1 cellular context compared by ENCODE assay signal in the genomic region with DNA sequence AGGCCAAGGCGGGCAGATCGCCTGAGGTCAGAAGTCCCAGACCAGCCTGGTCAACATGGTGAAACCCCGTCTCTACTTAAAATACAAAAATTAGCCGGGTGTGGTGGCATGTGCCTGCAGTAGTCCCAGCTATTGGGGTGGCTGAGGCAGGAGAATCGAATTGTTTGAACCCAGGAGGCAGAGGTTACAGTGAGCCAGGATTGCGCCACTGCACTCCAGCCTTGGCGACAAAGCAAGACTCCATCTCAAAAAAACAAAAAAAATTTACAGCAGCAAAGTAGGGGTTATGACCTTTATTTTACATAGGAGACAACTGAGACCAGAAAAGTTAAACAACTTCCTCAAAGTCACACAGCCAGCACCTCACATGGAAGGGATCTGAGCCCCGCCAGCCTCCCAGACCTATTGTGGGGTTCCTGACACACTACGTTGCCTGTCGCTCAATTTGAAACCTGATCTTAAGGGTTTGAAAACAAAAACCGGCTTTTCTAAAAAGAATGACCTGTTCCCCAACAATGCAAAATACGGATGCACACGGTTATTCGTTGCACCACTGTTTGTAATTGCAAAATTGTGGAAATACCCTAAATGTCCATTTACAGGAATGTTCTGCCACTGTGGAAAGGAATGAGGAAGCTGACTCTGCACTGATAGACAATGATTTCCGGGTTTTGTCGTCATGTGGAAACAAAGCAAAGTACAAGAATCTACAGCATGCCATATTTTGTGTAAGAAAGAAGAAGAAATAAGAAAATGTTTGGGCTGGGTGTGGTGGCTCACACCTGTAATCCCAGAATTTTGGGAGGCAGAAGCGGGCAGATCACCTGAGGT.
TF ChIP-seq lines count a peak whose summit lies in the region.

No MANE protein-coding gene starts in this region.

TF ChIP-seq in HepG2, 621 proteins besides CTCF, POLR2A, EP300 and RAD21 (continued from another document and continues in another):
- TF ChIP-seq ZNF644 (CRISPR knock-in tag; IDR thresholded peaks at IDR 0.05; ENCODE audit: low read depth): peak; percentile 32; the same call in 1 of the 2 replicates
- peak; percentile 48; the same call in 1 of the 2 replicates for TF ChIP-seq MEIS2 (CRISPR knock-in tag; IDR thresholded peaks at IDR 0.05)
- no peak for TF ChIP-seq NR3C1 (CRISPR knock-in tag; IDR thresholded peaks at IDR 0.05)
- no peak for TF ChIP-seq LBX2 (CRISPR knock-in tag; IDR thresholded peaks at IDR 0.05; ENCODE audit: borderline replicate concordance)
- no peak for TF ChIP-seq ZNF33B (CRISPR knock-in tag; IDR thresholded peaks at IDR 0.05)
- TF ChIP-seq SMAD3 (CRISPR knock-in tag; IDR thresholded peaks at IDR 0.05): peak; percentile 87
- TF ChIP-seq RAD51 (IDR thresholded peaks at IDR 0.05; ENCODE audit: borderline replicate concordance): no peak; the same call in 1 of the 2 replicates
- no peak for TF ChIP-seq SMARCC2 (IDR thresholded peaks at IDR 0.05)
- no peak for TF ChIP-seq ZNF280D (CRISPR knock-in tag; IDR thresholded peaks at IDR 0.05)
- TF ChIP-seq RNF2 (conservative IDR thresholded peaks at IDR 0.05; ENCODE audit: low read depth): no peak
- TF ChIP-seq BRD4 (CRISPR knock-in tag; IDR thresholded peaks at IDR 0.05): peak; percentile 42; the same call in 1 of the 2 replicates
- TF ChIP-seq, protein P1, sequence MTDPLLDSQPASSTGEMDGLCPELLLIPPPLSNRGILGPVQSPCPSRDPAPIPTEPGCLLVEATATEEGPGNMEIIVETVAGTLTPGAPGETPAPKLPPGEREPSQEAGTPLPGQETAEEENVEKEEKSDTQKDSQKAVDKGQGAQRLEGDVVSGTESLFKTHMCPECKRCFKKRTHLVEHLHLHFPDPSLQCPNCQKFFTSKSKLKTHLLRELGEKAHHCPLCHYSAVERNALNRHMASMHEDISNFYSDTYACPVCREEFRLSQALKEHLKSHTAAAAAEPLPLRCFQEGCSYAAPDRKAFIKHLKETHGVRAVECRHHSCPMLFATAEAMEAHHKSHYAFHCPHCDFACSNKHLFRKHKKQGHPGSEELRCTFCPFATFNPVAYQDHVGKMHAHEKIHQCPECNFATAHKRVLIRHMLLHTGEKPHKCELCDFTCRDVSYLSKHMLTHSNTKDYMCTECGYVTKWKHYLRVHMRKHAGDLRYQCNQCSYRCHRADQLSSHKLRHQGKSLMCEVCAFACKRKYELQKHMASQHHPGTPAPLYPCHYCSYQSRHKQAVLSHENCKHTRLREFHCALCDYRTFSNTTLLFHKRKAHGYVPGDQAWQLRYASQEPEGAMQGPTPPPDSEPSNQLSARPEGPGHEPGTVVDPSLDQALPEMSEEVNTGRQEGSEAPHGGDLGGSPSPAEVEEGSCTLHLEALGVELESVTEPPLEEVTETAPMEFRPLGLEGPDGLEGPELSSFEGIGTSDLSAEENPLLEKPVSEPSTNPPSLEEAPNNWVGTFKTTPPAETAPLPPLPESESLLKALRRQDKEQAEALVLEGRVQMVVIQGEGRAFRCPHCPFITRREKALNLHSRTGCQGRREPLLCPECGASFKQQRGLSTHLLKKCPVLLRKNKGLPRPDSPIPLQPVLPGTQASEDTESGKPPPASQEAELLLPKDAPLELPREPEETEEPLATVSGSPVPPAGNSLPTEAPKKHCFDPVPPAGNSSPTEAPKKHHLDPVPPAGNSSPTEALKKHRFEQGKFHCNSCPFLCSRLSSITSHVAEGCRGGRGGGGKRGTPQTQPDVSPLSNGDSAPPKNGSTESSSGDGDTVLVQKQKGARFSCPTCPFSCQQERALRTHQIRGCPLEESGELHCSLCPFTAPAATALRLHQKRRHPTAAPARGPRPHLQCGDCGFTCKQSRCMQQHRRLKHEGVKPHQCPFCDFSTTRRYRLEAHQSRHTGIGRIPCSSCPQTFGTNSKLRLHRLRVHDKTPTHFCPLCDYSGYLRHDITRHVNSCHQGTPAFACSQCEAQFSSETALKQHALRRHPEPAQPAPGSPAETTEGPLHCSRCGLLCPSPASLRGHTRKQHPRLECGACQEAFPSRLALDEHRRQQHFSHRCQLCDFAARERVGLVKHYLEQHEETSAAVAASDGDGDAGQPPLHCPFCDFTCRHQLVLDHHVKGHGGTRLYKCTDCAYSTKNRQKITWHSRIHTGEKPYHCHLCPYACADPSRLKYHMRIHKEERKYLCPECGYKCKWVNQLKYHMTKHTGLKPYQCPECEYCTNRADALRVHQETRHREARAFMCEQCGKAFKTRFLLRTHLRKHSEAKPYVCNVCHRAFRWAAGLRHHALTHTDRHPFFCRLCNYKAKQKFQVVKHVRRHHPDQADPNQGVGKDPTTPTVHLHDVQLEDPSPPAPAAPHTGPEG (CRISPR knock-in tag; IDR thresholded peaks at IDR 0.05): no peak
- TF ChIP-seq ZNF546 (CRISPR knock-in tag; conservative IDR thresholded peaks at IDR 0.05): peak; percentile 70; the same call in 1 of the 2 replicates
- TF ChIP-seq CENPT (CRISPR knock-in tag; IDR thresholded peaks at IDR 0.05; ENCODE audit: low read depth): no peak
- TF ChIP-seq PHF8 (CRISPR knock-in tag; IDR thresholded peaks at IDR 0.05): no peak; the same call in 1 of the 2 replicates
- no peak for TF ChIP-seq ZNF432 (CRISPR knock-in tag; IDR thresholded peaks at IDR 0.05; ENCODE audit: borderline replicate concordance)
- peak; percentile 30; the same call in 1 of the 2 replicates for TF ChIP-seq ZNF580 (CRISPR knock-in tag; IDR thresholded peaks at IDR 0.05; ENCODE audit: borderline replicate concordance, low read depth)
- peak; percentile 86; the same call in 1 of the 2 replicates for TF ChIP-seq ELF4 (CRISPR knock-in tag; IDR thresholded peaks at IDR 0.05; ENCODE audit: borderline replicate concordance)
- no peak for TF ChIP-seq HNRNPUL1 (IDR thresholded peaks at IDR 0.05; ENCODE audit: low read depth, low read length)
- no peak for TF ChIP-seq FOXM1 (CRISPR knock-in tag; IDR thresholded peaks at IDR 0.05)
- no peak; the same call in 1 of the 2 replicates for TF ChIP-seq SMC3 (IDR thresholded peaks at IDR 0.05; ENCODE audit: low read length)
- TF ChIP-seq, protein P2, sequence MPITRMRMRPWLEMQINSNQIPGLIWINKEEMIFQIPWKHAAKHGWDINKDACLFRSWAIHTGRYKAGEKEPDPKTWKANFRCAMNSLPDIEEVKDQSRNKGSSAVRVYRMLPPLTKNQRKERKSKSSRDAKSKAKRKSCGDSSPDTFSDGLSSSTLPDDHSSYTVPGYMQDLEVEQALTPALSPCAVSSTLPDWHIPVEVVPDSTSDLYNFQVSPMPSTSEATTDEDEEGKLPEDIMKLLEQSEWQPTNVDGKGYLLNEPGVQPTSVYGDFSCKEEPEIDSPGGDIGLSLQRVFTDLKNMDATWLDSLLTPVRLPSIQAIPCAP (CRISPR knock-in tag; IDR thresholded peaks at IDR 0.05; ENCODE audit: low read depth): no peak
- no peak for TF ChIP-seq KMT2B (CRISPR knock-in tag; IDR thresholded peaks at IDR 0.05)
- TF ChIP-seq ZBTB43 (CRISPR knock-in tag; conservative IDR thresholded peaks at IDR 0.05): peak; percentile 74; the same call in 1 of the 2 replicates
- TF ChIP-seq CBX5 (CRISPR knock-in tag; IDR thresholded peaks at IDR 0.05; ENCODE audit: borderline replicate concordance): peak; percentile 13; the same call in 1 of the 2 replicates
- TF ChIP-seq, protein P3, sequence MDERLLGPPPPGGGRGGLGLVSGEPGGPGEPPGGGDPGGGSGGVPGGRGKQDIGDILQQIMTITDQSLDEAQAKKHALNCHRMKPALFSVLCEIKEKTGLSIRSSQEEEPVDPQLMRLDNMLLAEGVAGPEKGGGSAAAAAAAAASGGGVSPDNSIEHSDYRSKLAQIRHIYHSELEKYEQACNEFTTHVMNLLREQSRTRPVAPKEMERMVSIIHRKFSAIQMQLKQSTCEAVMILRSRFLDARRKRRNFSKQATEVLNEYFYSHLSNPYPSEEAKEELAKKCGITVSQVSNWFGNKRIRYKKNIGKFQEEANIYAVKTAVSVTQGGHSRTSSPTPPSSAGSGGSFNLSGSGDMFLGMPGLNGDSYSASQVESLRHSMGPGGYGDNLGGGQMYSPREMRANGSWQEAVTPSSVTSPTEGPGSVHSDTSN (CRISPR knock-in tag; IDR thresholded peaks at IDR 0.05): peak; percentile 70
- TF ChIP-seq ZNF788 (CRISPR knock-in tag; IDR thresholded peaks at IDR 0.05; ENCODE audit: borderline replicate concordance): no peak
- TF ChIP-seq ZNF484 (CRISPR knock-in tag; IDR thresholded peaks at IDR 0.05; ENCODE audit: borderline replicate concordance, low read depth): no peak
- no peak for TF ChIP-seq ZNF143 (CRISPR knock-in tag; IDR thresholded peaks at IDR 0.05)
- no peak for TF ChIP-seq MTF2 (CRISPR knock-in tag; IDR thresholded peaks at IDR 0.05; ENCODE audit: borderline replicate concordance)
- TF ChIP-seq, protein P4, sequence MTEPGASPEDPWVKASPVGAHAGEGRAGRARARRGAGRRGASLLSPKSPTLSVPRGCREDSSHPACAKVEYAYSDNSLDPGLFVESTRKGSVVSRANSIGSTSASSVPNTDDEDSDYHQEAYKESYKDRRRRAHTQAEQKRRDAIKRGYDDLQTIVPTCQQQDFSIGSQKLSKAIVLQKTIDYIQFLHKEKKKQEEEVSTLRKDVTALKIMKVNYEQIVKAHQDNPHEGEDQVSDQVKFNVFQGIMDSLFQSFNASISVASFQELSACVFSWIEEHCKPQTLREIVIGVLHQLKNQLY (CRISPR knock-in tag; IDR thresholded peaks at IDR 0.05): no peak
- no peak for TF ChIP-seq ZNF883 (CRISPR knock-in tag; IDR thresholded peaks at IDR 0.05; ENCODE audit: not compliant biosample characterization)
- peak; percentile 60; the same call in 1 of the 2 replicates for TF ChIP-seq PHF21A (CRISPR knock-in tag; IDR thresholded peaks at IDR 0.05)
- no peak for TF ChIP-seq ZNF138 (CRISPR knock-in tag; IDR thresholded peaks at IDR 0.05; ENCODE audit: low read depth)
- no peak for TF ChIP-seq ZNF607 (CRISPR knock-in tag; IDR thresholded peaks at IDR 0.05; ENCODE audit: borderline replicate concordance)
- TF ChIP-seq TBX2 (CRISPR knock-in tag; IDR thresholded peaks at IDR 0.05; ENCODE audit: borderline replicate concordance): no peak; the same call in none of the 2 replicates
- 0 out of 2 replicates have a peak, but pooled peaks have one; percentile 40 for TF ChIP-seq E2F2 (CRISPR knock-in tag; IDR thresholded peaks at IDR 0.05; ENCODE audit: borderline replicate concordance)
- TF ChIP-seq NFE2 (CRISPR knock-in tag; IDR thresholded peaks at IDR 0.05): no peak
- no peak for TF ChIP-seq ZNF761 (CRISPR knock-in tag; conservative IDR thresholded peaks at IDR 0.05)
- TF ChIP-seq MAZ (IDR thresholded peaks at IDR 0.05; ENCODE audit: borderline replicate concordance, low read depth, low read length): no peak
- TF ChIP-seq MAZ (CRISPR knock-in tag; IDR thresholded peaks at IDR 0.05; ENCODE audit: low read depth): 0 out of 2 replicates have a peak, but pooled peaks have one; percentile 18
- TF ChIP-seq HOXD1 (CRISPR knock-in tag; IDR thresholded peaks at IDR 0.05): no peak
- peak; percentile 69 for TF ChIP-seq NFIC (IDR thresholded peaks at IDR 0.05; ENCODE audit: low read length)
- TF ChIP-seq SMAD1 (CRISPR knock-in tag; IDR thresholded peaks at IDR 0.05; ENCODE audit: borderline replicate concordance, low read depth): peak; percentile 74; the same call in 1 of the 2 replicates
- TF ChIP-seq ZBTB1 (CRISPR knock-in tag; IDR thresholded peaks at IDR 0.05; ENCODE audit: borderline replicate concordance): no peak
- no peak for TF ChIP-seq ZZZ3 (CRISPR knock-in tag; IDR thresholded peaks at IDR 0.05; ENCODE audit: borderline replicate concordance)
- TF ChIP-seq ZFP36L1 (CRISPR knock-in tag; IDR thresholded peaks at IDR 0.05): no peak; the same call in 1 of the 2 replicates
- 0 out of 2 replicates have a peak, but pooled peaks have one; percentile 78 for TF ChIP-seq ZNF558 (CRISPR knock-in tag; IDR thresholded peaks at IDR 0.05; ENCODE audit: borderline replicate concordance)
- TF ChIP-seq JUN (CRISPR knock-in tag; IDR thresholded peaks at IDR 0.05): peak; percentile 95
- no peak for TF ChIP-seq ZNF841 (CRISPR knock-in tag; IDR thresholded peaks at IDR 0.05; ENCODE audit: borderline replicate concordance)
- no peak for TF ChIP-seq NFYB (CRISPR knock-in tag; IDR thresholded peaks at IDR 0.05)
